In the genomic region with DNA sequence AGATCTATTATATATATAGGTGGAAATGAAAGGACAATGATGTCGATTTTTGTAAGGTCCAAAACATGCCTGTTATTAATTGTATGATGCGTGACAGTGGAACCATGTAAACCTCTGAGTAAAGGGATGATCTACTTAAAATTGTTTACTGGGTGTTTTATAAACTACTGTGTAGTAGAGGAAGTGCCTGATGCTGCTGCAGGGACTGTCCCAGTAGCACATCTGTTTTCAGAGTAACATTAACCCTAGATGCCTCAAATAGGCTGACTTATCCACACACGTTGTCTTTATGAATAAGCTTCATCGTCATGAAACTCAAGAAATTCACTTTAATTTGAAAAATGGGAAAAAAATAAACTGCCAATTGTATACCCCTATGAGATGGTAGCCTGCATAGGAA, we compare ENCODE assay signal across 13 cellular contexts. TPM values are rescaled to one million over a fixed set of nuclear protein-coding genes. Genes with fewer than 3 reads are reported as not detected.
DNase-seq lines count a peak whose midpoint lies in the region; ATAC-seq and TF ChIP-seq lines count a peak whose summit lies in the region.
"Had no signal": no experiment of that assay in that cellular context is flagged by ENCODE, and none has a peak within 500 bp of the region (broad histone marks: within the 10 kb centered on the region; RNA-seq: fewer than 3 reads in every experiment).

No MANE protein-coding gene starts in this region.

- no peaks in the 10 kb centered on the region for H3K9me3 Mint-ChIP-seq in CD8-positive, alpha-beta T cell

- H3K36me3 Mint-ChIP-seq in CD8-positive, alpha-beta T cell, result peaks cover 43% of the 10 kb centered on the region

- peak overlapping the region; percentile 99 for H3K27ac Mint-ChIP-seq in CD8-positive, alpha-beta T cell

- no peaks in the 10 kb centered on the region for H3K36me3 ChIP-seq in CD8-positive, alpha-beta T cell (ENCODE audit: insufficient read depth, low read length)

- POLR2A ChIA-PET in CD8-positive, alpha-beta T cell (lab: Charles Lee), result interaction anchor here (0.8 to 4.5 kb wide), 6 partner anchors 10 to 52 kb away, joined by 3 to 23 read pairs (median 6); no protein-coding TSS in a partner anchor

- CTCF ChIA-PET in CD8-positive, alpha-beta T cell (lab: Charles Lee), result interaction anchor here (0.9 to 2.4 kb wide), 3 partner anchors 10 to 53 kb away, joined by 4 to 14 read pairs (median 9); no protein-coding TSS in a partner anchor

- H3K27ac ChIP-seq in CD8-positive, alpha-beta T cell (ENCODE audit: low read depth, low read length), result peak overlapping the region; percentile 75
- peak overlapping the region in 1 of 59 donors; percentile 93 for H3K27ac ChIP-seq in dorsolateral prefrontal cortex

- DNase-seq in CD8-positive, alpha-beta T cell, result peak in 1 of 7 experiments; percentile 40
- DNase-seq in Jurkat, Clone E6-1 (ENCODE audit: low read depth, low spot score), result no peak
- DNase-seq in dorsolateral prefrontal cortex (no peak), AG08396 (ENCODE audit: low spot score) (no peak), OCI-M2 (lab: John Stamatoyannopoulos, UW; ENCODE audit: unreplicated experiment) (no peak), AG20443 (ENCODE audit: low spot score) (no peak)
- no peak for DNase-seq in stimulated activated naive CD4-positive, alpha-beta T cell treated with Interleukin-2 at 50 U/mL for 16 hours (lab: John Stamatoyannopoulos, UW)
- DNase-seq: C1 segment of cervical spinal cord; caudate nucleus; NCI-H774; nucleus accumbens; stimulated activated CD4-positive, alpha-beta T cell treated with anti-CD3 and anti-CD28 coated beads, Interleukin-12 subunit alpha, Interleukin-12 subunit beta, amount 100 ng/mL, for 4 hours had no signal

- peaks cover 40% of the 10 kb centered on the region for H3K4me1 ChIP-seq in CD8-positive, alpha-beta T cell (ENCODE audit: insufficient read depth, low read length)

- intact Hi-C loops in CD8-positive, alpha-beta T cell (cut with DNase I, micrococcal nuclease), result loop anchor here (2.0 to 10.0 kb wide), 6 partner anchors 13 to 1531 kb away; no protein-coding TSS in a partner anchor
- intact Hi-C loops in dorsolateral prefrontal cortex (cut with DNase I), result loop anchor here in 1 of 2 donors (2.0 kb wide), 1 partner anchor 55 kb away; no protein-coding TSS in a partner anchor

- no peaks in the 10 kb centered on the region for H3K9me3 ChIP-seq in CD8-positive, alpha-beta T cell (ENCODE audit: low read length)

- no peaks in the 10 kb centered on the region for H3K27me3 ChIP-seq in CD8-positive, alpha-beta T cell (ENCODE audit: insufficient read depth, low read length)
- no peaks in the 10 kb centered on the region for H3K27me3 ChIP-seq in dorsolateral prefrontal cortex

- H3K4me1 Mint-ChIP-seq in CD8-positive, alpha-beta T cell (ENCODE audit: low read depth), result peaks cover 50% of the 10 kb centered on the region

- peak; percentile 10 for ATAC-seq in CD8-positive, alpha-beta T cell
- peak; percentile 23 for ATAC-seq in GM18858 (IDR thresholded peaks at IDR 0.05; ENCODE audit: unreplicated experiment)

- H3K4me3 Mint-ChIP-seq in CD8-positive, alpha-beta T cell, result peak overlapping the region; percentile 96

- H3K4me3 ChIP-seq in CD8-positive, alpha-beta T cell (ENCODE audit: low read depth, low read length), result peak overlapping the region; percentile 90
- peak overlapping the region; percentile 87 for H3K4me3 ChIP-seq in Jurkat, Clone E6-1 (ENCODE audit: low read length)
- peak overlapping the region in 52 of 59 donors; percentile 1 to 85 (median 74) for H3K4me3 ChIP-seq in dorsolateral prefrontal cortex

- TF ChIP-seq CTCF in CD8-positive, alpha-beta T cell (IDR thresholded peaks at IDR 0.05), result no peak
- no peak for TF ChIP-seq CTCF in dorsolateral prefrontal cortex (IDR thresholded peaks at IDR 0.05 in 54 of 56, conservative IDR thresholded peaks at IDR 0.05 in 2 of 56; ENCODE audit: low read depth in 1 of 56, partially characterized antibody in 56 of 56)

- no peaks in the 10 kb centered on the region for H3K27me3 Mint-ChIP-seq in CD8-positive, alpha-beta T cell (ENCODE audit: low read depth)

RNA-seq across cellular contexts. Expression of a gene that starts 1.7 kb away (rescaled TPM):
- total RNA-seq in CD8-positive, alpha-beta T cell, result 100 to 1,000 TPM; 165 to 168 TPM
- polyA plus RNA-seq in Jurkat, Clone E6-1 (2012; ENCODE audit: insufficient read depth, insufficient read length), result 15.3 TPM
- 100 to 1,000 TPM in 10 of 120 experiments, 10 to 100 TPM in 110; 22.2 to 137 (median 72.2) TPM for total RNA-seq in dorsolateral prefrontal cortex
